Comparison of ENCODE assay signal across 15 cellular contexts in the genomic region with DNA sequence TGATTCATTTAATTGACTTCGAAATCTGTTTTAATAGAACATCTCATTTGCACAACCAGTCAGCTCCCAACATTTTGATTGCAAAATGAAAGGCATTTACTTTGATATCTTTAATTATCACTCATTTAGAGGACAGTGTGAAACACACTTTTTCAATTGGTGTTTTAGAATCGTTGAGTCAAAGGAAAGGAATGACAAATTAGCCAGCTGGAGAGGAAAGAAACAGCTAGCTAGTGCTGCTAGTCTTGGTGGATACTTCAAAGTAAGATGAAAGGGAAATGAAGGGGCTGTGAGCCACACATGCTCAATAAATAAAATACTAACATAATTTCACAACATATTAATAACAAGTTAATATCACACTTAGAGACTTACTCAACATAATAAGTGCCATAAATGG.
"Had no signal": no experiment of that assay in that cellular context is flagged by ENCODE, and none has a peak within 500 bp of the region (broad histone marks: within the 10 kb centered on the region; RNA-seq: fewer than 3 reads in every experiment).

No MANE protein-coding gene starts in this region.

- H3K4me1 Mint-ChIP-seq: naive thymus-derived CD4-positive, alpha-beta T cell; stimulated activated naive B cell treated with anti-CD40 and anti-IgM and Interleukin-4, amounts not matched to agents 10 μg/mL and 1 μg/mL and 100 μg/mL, for 72 hours; WTC11 had no signal

- H3K4me3 ChIP-seq: ascending aorta, coronary artery, lower lobe of right lung, sigmoid colon, transverse colon had no signal

- H3K4me3 Mint-ChIP-seq: naive thymus-derived CD4-positive, alpha-beta T cell; stimulated activated naive B cell treated with anti-CD40 and anti-IgM and Interleukin-4, amounts not matched to agents 10 μg/mL and 1 μg/mL and 100 μg/mL, for 72 hours; WTC11 had no signal

- H3K9me3 Mint-ChIP-seq: activated naive CD4-positive, alpha-beta T cell treated with anti-CD3 and anti-CD28 coated beads, Interleukin-2, amount 50 U/mL, for 72 hours; stimulated activated naive B cell treated with anti-CD40 and anti-IgM and Interleukin-4, amounts not matched to agents 10 μg/mL and 1 μg/mL and 100 μg/mL, for 72 hours; WTC11 had no signal

- H3K27me3 Mint-ChIP-seq: stimulated activated naive B cell treated with anti-CD40 and anti-IgM and Interleukin-4, amounts not matched to agents 10 μg/mL and 1 μg/mL and 100 μg/mL, for 72 hours had no signal

- H3K27ac Mint-ChIP-seq: activated naive CD4-positive, alpha-beta T cell treated with anti-CD3 and anti-CD28 coated beads, Interleukin-2, amount 50 U/mL, for 72 hours; naive thymus-derived CD4-positive, alpha-beta T cell; stimulated activated naive B cell treated with anti-CD40 and anti-IgM and Interleukin-4, amounts not matched to agents 10 μg/mL and 1 μg/mL and 100 μg/mL, for 72 hours; WTC11 had no signal

- H3K36me3 Mint-ChIP-seq: activated naive CD4-positive, alpha-beta T cell treated with anti-CD3 and anti-CD28 coated beads, Interleukin-2, amount 50 U/mL, for 72 hours; naive thymus-derived CD4-positive, alpha-beta T cell; stimulated activated naive B cell treated with anti-CD40 and anti-IgM and Interleukin-4, amounts not matched to agents 10 μg/mL and 1 μg/mL and 100 μg/mL, for 72 hours; WTC11 had no signal

- DNase-seq: activated gamma-delta T cell treated with Interleukin-2 at 50 U/mL for 16 hours; activated T-cell treated with anti-CD3 and anti-CD28 coated beads, Interleukin-2, amount 50 U/mL, for 1 hour; foreskin keratinocyte; lower lobe of right lung; naive thymus-derived CD4-positive, alpha-beta T cell; retina; sigmoid colon; stimulated activated CD4-positive, alpha-beta T cell treated with anti-CD3 and anti-CD28 coated beads, Interleukin-2, amount 100 ng/mL, for 48 hours; stimulated activated CD8-positive, alpha-beta memory T cell treated with anti-CD3 and anti-CD28 coated beads, Interleukin-4, amount 100 ng/mL, for 48 hours; stimulated activated naive B cell treated with anti-CD40 and anti-IgM and Interleukin-4, amounts not matched to agents 10 μg/mL and 1 μg/mL and 100 μg/mL, for 72 hours; transverse colon had no signal
